1 cellular context compared by ENCODE assay signal in the genomic region with DNA sequence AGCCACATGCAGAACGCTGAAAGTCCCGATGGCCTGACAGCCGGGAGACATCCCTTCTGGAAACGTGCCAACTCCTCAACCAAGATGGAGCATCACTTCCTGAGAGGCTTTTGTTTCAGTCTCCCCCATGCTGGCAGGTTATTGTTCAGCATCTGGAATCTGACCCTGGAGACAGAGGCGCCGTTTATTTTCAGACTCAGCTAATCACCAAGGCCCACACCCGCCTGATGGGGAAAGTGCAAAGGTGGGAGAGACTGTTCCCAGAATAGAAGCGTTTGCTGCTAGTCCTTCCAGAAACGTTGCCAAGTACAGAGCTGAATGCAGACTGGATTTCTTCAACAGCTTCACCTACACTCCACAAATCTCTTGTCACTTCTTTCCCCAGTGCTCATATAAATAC.
TF ChIP-seq lines count a peak whose summit lies in the region.

No MANE protein-coding gene starts in this region.

TF ChIP-seq in HepG2, 621 proteins besides CTCF, POLR2A, EP300 and RAD21 (continued from another document):
- TF ChIP-seq, protein P1, sequence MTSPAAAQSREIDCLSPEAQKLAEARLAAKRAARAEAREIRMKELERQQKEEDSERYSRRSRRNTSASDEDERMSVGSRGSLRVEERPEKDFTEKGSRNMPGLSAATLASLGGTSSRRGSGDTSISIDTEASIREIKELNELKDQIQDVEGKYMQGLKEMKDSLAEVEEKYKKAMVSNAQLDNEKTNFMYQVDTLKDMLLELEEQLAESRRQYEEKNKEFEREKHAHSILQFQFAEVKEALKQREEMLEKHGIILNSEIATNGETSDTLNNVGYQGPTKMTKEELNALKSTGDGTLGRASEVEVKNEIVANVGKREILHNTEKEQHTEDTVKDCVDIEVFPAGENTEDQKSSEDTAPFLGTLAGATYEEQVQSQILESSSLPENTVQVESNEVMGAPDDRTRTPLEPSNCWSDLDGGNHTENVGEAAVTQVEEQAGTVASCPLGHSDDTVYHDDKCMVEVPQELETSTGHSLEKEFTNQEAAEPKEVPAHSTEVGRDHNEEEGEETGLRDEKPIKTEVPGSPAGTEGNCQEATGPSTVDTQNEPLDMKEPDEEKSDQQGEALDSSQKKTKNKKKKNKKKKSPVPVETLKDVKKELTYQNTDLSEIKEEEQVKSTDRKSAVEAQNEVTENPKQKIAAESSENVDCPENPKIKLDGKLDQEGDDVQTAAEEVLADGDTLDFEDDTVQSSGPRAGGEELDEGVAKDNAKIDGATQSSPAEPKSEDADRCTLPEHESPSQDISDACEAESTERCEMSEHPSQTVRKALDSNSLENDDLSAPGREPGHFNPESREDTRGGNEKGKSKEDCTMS (CRISPR knock-in tag; conservative IDR thresholded peaks at IDR 0.05): no peak
- TF ChIP-seq ZNF761 (CRISPR knock-in tag; conservative IDR thresholded peaks at IDR 0.05) (no peak), ZNF546 (CRISPR knock-in tag; conservative IDR thresholded peaks at IDR 0.05) (no peak)
TF ChIP-seq in HepG2: peak in this region for 0.
